20 cellular contexts compared by ENCODE assay signal in the genomic region with DNA sequence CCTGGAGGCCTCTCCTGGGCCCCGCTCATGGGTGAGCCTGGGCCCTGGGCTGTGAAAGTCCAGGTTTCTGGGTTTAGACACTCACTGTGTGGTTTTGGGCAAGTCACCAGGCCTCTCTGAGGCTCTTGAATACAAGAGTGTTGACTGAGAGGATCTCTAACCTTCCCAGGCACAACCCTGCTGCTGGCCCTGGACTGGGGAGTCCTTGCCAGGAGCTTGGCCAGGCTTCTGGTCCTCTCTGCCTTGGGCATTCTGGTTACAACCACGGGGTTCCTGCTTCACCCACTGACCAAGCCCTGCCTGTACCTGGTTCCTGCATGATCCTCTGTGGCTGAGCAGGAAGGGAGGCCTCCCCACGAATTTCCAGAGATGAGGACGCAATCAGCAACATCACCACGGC.
"Had no signal": no experiment of that assay in that cellular context is flagged by ENCODE, and none has a peak within 500 bp of the region (broad histone marks: within the 10 kb centered on the region; RNA-seq: fewer than 3 reads in every experiment).

No MANE protein-coding gene starts in this region.

- H3K27me3 ChIP-seq: gastrocnemius medialis, neutrophil, right lobe of liver had no signal

- H3K4me3 ChIP-seq: coronary artery, esophagus muscularis mucosa, gastrocnemius medialis, pancreas, right lobe of liver, SK-N-MC, skin epidermis, stomach, suprapubic skin had no signal

- ATAC-seq: activated T-cell treated with anti-CD3 and anti-CD28 coated beads, Interleukin-2, amount 50 U/mL, for 72 hours; gastrocnemius medialis; natural killer cell treated with Interleukin-12 subunit alpha and Interleukin-12 subunit beta and Interleukin-15 and Interleukin-18, amount 100 ng/mL, for 72 hours; pancreas; right lobe of liver had no signal

- H3K36me3 ChIP-seq: esophagus muscularis mucosa, gastrocnemius medialis, neutrophil, pancreas, right lobe of liver, stomach, suprapubic skin had no signal

- DNase-seq: activated CD4-positive, alpha-beta memory T cell treated with anti-CD3 and anti-CD28 coated beads for 36 hours; activated CD4-positive, alpha-beta T cell treated with anti-CD3 and anti-CD28 coated beads for 48 hours; activated gamma-delta T cell; activated T-cell treated with anti-CD3 and anti-CD28 coated beads, Interleukin-2, amount 50 U/mL, for 72 hours; anterior cingulate cortex; central memory CD4-positive, alpha-beta T cell; gastrocnemius medialis; islet precursor cell; midbrain; pancreas; right lobe of liver; stimulated activated CD4-positive, alpha-beta T cell treated with anti-CD3 and anti-CD28 coated beads, Interleukin-2, amount 100 ng/mL, for 24 hours; stomach had no signal

- H3K27ac ChIP-seq: esophagus muscularis mucosa, gastrocnemius medialis, neutrophil, pancreas, right lobe of liver, SK-N-MC, skin epidermis, stomach, suprapubic skin had no signal

- H3K4me1 ChIP-seq: pancreas, right lobe of liver had no signal

- H3K9me3 ChIP-seq: esophagus muscularis mucosa, gastrocnemius medialis, neutrophil, pancreas, right lobe of liver, stomach, suprapubic skin had no signal
